ENCODE assay signal across 1 cellular context in the genomic region with DNA sequence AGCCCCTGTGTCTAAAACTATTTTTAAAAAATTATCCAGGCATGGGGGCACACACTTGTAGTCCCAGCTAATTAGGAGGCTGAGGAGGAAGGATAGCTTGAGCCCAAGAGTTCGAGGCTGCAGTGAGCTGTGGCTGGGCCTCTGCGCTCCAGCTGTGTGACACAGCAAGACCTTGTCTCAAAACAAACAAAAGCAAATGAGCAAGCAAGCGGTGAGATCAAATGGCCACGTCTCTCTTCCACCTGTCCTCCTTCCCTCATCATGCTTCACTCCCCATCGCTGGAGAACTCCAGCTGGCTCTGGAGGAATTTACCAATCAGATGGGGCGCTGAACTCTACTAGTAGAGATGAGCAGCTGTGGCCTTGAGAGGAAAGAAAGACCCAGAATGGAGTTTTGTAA.
TF ChIP-seq lines count a peak whose summit lies in the region.

No MANE protein-coding gene starts in this region.

TF ChIP-seq in HepG2, 621 proteins besides CTCF, POLR2A, EP300 and RAD21 (continued from another document):
- TF ChIP-seq, protein P1, sequence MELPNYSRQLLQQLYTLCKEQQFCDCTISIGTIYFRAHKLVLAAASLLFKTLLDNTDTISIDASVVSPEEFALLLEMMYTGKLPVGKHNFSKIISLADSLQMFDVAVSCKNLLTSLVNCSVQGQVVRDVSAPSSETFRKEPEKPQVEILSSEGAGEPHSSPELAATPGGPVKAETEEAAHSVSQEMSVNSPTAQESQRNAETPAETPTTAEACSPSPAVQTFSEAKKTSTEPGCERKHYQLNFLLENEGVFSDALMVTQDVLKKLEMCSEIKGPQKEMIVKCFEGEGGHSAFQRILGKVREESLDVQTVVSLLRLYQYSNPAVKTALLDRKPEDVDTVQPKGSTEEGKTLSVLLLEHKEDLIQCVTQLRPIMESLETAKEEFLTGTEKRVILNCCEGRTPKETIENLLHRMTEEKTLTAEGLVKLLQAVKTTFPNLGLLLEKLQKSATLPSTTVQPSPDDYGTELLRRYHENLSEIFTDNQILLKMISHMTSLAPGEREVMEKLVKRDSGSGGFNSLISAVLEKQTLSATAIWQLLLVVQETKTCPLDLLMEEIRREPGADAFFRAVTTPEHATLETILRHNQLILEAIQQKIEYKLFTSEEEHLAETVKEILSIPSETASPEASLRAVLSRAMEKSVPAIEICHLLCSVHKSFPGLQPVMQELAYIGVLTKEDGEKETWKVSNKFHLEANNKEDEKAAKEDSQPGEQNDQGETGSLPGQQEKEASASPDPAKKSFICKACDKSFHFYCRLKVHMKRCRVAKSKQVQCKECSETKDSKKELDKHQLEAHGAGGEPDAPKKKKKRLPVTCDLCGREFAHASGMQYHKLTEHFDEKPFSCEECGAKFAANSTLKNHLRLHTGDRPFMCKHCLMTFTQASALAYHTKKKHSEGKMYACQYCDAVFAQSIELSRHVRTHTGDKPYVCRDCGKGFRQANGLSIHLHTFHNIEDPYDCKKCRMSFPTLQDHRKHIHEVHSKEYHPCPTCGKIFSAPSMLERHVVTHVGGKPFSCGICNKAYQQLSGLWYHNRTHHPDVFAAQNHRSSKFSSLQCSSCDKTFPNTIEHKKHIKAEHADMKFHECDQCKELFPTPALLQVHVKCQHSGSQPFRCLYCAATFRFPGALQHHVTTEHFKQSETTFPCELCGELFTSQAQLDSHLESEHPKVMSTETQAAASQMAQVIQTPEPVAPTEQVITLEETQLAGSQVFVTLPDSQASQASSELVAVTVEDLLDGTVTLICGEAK (IDR thresholded peaks at IDR 0.05), result no peak
- TF ChIP-seq, protein P1 (CRISPR knock-in tag; IDR thresholded peaks at IDR 0.05), result no peak
- no peak for TF ChIP-seq WIZ (CRISPR knock-in tag; IDR thresholded peaks at IDR 0.05)
- TF ChIP-seq, protein P2, sequence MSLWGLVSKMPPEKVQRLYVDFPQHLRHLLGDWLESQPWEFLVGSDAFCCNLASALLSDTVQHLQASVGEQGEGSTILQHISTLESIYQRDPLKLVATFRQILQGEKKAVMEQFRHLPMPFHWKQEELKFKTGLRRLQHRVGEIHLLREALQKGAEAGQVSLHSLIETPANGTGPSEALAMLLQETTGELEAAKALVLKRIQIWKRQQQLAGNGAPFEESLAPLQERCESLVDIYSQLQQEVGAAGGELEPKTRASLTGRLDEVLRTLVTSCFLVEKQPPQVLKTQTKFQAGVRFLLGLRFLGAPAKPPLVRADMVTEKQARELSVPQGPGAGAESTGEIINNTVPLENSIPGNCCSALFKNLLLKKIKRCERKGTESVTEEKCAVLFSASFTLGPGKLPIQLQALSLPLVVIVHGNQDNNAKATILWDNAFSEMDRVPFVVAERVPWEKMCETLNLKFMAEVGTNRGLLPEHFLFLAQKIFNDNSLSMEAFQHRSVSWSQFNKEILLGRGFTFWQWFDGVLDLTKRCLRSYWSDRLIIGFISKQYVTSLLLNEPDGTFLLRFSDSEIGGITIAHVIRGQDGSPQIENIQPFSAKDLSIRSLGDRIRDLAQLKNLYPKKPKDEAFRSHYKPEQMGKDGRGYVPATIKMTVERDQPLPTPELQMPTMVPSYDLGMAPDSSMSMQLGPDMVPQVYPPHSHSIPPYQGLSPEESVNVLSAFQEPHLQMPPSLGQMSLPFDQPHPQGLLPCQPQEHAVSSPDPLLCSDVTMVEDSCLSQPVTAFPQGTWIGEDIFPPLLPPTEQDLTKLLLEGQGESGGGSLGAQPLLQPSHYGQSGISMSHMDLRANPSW (CRISPR knock-in tag; IDR thresholded peaks at IDR 0.05; ENCODE audit: borderline replicate concordance), result no peak
